In the genomic region with DNA sequence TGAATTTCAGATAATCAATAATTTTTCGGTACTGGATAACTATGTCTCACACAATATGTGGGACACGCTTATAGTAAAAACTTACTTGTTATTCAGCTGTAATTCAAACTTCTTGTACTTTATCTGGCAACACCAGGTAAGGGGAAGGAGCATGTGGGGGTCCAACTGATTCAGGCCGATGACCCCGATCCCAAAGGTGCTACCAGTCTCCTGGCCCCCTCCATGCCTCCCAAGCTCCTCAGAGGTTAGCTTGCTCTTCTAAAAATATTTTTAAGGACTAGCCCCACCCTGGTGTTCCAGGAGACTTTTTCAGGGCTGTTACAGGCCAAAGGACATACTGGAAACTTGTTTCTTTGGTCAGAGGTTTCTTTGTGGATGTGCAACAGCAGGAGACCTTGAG, we compare ENCODE assay signal across 22 cellular contexts.
DNase-seq lines count a peak whose midpoint lies in the region; ATAC-seq and TF ChIP-seq lines count a peak whose summit lies in the region.
"Had no signal": no experiment of that assay in that cellular context is flagged by ENCODE, and none has a peak within 500 bp of the region (broad histone marks: within the 10 kb centered on the region; RNA-seq: fewer than 3 reads in every experiment).

No MANE protein-coding gene starts in this region.

- intact Hi-C loops in natural killer cell (cut with micrococcal nuclease), result no loop called here
- intact Hi-C loops in posterior vena cava (cut with DNase I), result no loop called here

- peak; percentile 10 for DNase-seq in natural killer cell treated with Interleukin-12 subunit alpha and Interleukin-12 subunit beta and Interleukin-15 and Interleukin-18, amount 100 ng/mL, for 72 hours (ENCODE audit: low spot score)
- DNase-seq in natural killer cell (no peak), posterior vena cava (ENCODE audit: low spot score) (peak; percentile 11), NCI-H146 (lab: John Stamatoyannopoulos, UW) (no peak), NCI-H146 treated with DMSO at 0.1 percent for 48 hours (lab: John Stamatoyannopoulos, UW; ENCODE audit: unreplicated experiment) (no peak)
- DNase-seq: 8988T; ACHN; BE2C; C1 segment of cervical spinal cord; CD4-positive, alpha-beta memory T cell; CD4-positive, CD25-positive, alpha-beta regulatory T cell; CD8-positive, alpha-beta memory T cell; COR-L47; DMS 273 treated with DMSO at 0.1 percent for 48 hours; DMS153; DMS53; DMS79; DND-41; EL; GDM1 had no signal

- no peaks in the 10 kb centered on the region for H3K36me3 Mint-ChIP-seq in natural killer cell treated with Interleukin-12 subunit alpha and Interleukin-12 subunit beta and Interleukin-15 and Interleukin-18, amount 100 ng/mL, for 72 hours
- no peaks in the 10 kb centered on the region for H3K36me3 Mint-ChIP-seq in natural killer cell
- H3K36me3 Mint-ChIP-seq: CD14-positive monocyte; CD4-positive, alpha-beta memory T cell; CD4-positive, CD25-positive, alpha-beta regulatory T cell; CD8-positive, alpha-beta memory T cell had no signal

- peaks cover 0 to 2% of the 10 kb centered on the region in 2 donors for H3K27me3 Mint-ChIP-seq in natural killer cell treated with Interleukin-12 subunit alpha and Interleukin-12 subunit beta and Interleukin-15 and Interleukin-18, amount 100 ng/mL, for 72 hours
- H3K27me3 Mint-ChIP-seq in natural killer cell (ENCODE audit: low read depth in 2 of 2), result peaks cover 0 to 5% of the 10 kb centered on the region in 2 donors

- no peak overlapping the region for H3K27ac Mint-ChIP-seq in natural killer cell treated with Interleukin-12 subunit alpha and Interleukin-12 subunit beta and Interleukin-15 and Interleukin-18, amount 100 ng/mL, for 72 hours
- no peak overlapping the region for H3K27ac Mint-ChIP-seq in natural killer cell
- H3K27ac Mint-ChIP-seq: CD14-positive monocyte; CD4-positive, alpha-beta memory T cell; CD4-positive, CD25-positive, alpha-beta regulatory T cell; CD8-positive, alpha-beta memory T cell had no signal

- H3K4me1 Mint-ChIP-seq in natural killer cell treated with Interleukin-12 subunit alpha and Interleukin-12 subunit beta and Interleukin-15 and Interleukin-18, amount 100 ng/mL, for 72 hours (ENCODE audit: low read depth in 2 of 2), result no peaks in the 10 kb centered on the region
- no peaks in the 10 kb centered on the region for H3K4me1 Mint-ChIP-seq in natural killer cell
- H3K4me1 Mint-ChIP-seq: CD14-positive monocyte; CD4-positive, alpha-beta memory T cell; CD4-positive, CD25-positive, alpha-beta regulatory T cell; CD8-positive, alpha-beta memory T cell had no signal

- H3K9me3 Mint-ChIP-seq in natural killer cell treated with Interleukin-12 subunit alpha and Interleukin-12 subunit beta and Interleukin-15 and Interleukin-18, amount 100 ng/mL, for 72 hours, result no peaks in the 10 kb centered on the region
- H3K9me3 Mint-ChIP-seq in natural killer cell, result no peaks in the 10 kb centered on the region

- TF ChIP-seq CTCF in natural killer cell (IDR thresholded peaks at IDR 0.05), result no peak

- no peak overlapping the region for H3K4me3 Mint-ChIP-seq in natural killer cell treated with Interleukin-12 subunit alpha and Interleukin-12 subunit beta and Interleukin-15 and Interleukin-18, amount 100 ng/mL, for 72 hours
- no peak overlapping the region for H3K4me3 Mint-ChIP-seq in natural killer cell
- H3K4me3 Mint-ChIP-seq: CD14-positive monocyte; CD4-positive, alpha-beta memory T cell; CD4-positive, CD25-positive, alpha-beta regulatory T cell; CD8-positive, alpha-beta memory T cell had no signal

- no peak for ATAC-seq in natural killer cell treated with Interleukin-12 subunit alpha and Interleukin-12 subunit beta and Interleukin-15 and Interleukin-18, amount 100 ng/mL, for 72 hours
- no peak for ATAC-seq in natural killer cell
- ATAC-seq: GM12878 had no signal

Comparison
In these comparisons a context has a peak if more than half of its experiments do, and no peak if none do; other contexts are left out.
1. DNase-seq: peak in natural killer cell treated with Interleukin-12 subunit alpha and Interleukin-12 subunit beta and Interleukin-15 and Interleukin-18, amount 100 ng/mL, for 72 hours (single experiment) and posterior vena cava (single experiment); none in natural killer cell (single experiment), NCI-H146 (single experiment) and NCI-H146 treated with DMSO at 0.1 percent for 48 hours (single experiment).